ENCODE assay signal across 1 cellular context in the genomic region with DNA sequence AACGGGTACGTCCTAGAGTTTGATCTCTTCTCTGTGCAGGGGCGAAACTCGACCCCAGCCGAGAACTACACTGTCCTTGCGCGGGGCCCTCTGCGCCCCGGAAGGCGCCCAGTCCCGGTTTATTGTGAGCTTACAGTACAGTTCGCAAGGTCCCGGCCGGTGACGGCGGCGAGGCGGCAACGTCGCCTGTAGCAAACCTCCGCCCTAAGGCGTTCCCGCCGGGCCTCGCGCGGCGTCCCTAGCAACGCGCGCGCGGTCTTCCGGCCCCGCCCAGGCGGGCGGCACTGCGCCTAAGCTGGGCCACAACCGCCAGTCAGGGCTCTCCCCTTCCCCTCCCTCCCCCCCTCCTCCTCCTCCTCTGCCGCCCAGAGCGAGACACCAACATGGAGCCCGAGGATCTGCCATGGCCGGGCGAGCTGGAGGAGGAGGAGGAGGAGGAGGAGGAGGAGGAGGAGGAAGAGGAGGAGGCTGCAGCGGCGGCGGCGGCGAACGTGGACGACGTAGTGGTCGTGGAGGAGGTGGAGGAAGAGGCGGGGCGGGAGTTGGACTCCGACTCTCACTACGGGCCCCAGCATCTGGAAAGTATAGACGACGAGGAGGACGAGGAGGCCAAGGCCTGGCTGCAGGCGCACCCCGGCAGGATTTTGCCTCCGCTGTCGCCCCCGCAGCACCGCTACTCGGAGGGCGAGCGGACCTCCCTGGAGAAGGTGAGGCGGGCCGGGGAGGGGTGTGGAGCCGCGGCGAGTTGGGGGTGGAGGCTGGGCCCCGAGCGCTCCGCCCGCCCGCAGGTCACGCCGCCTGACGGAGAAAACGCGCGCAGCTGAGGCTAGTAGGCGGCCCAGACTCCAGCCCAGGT.
TF ChIP-seq lines count a peak whose summit lies in the region.

Gene ALMS1 (plus strand): TSS at position 351 of the 856 bp plus-strand sequence. CDS start 33 bp downstream, at position 384.

TF ChIP-seq in HepG2, 621 proteins besides CTCF, POLR2A, EP300 and RAD21 (continued from another document and continues in another):
- TF ChIP-seq, protein P1, sequence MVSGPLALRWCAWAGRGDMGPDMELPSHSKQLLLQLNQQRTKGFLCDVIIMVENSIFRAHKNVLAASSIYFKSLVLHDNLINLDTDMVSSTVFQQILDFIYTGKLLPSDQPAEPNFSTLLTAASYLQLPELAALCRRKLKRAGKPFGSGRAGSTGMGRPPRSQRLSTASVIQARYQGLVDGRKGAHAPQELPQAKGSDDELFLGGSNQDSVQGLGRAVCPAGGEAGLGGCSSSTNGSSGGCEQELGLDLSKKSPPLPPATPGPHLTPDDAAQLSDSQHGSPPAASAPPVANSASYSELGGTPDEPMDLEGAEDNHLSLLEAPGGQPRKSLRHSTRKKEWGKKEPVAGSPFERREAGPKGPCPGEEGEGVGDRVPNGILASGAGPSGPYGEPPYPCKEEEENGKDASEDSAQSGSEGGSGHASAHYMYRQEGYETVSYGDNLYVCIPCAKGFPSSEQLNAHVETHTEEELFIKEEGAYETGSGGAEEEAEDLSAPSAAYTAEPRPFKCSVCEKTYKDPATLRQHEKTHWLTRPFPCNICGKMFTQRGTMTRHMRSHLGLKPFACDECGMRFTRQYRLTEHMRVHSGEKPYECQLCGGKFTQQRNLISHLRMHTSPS (CRISPR knock-in tag; IDR thresholded peaks at IDR 0.05; ENCODE audit: low read depth), result peak; percentile 63; the same call in 1 of the 2 replicates
- TF ChIP-seq REL (CRISPR knock-in tag; conservative IDR thresholded peaks at IDR 0.05), result 0 out of 2 replicates have a peak, but pooled peaks have one; percentile 12
- TF ChIP-seq ZBTB2 (CRISPR knock-in tag; IDR thresholded peaks at IDR 0.05; ENCODE audit: low read depth), result no peak
- 0 out of 2 replicates have a peak, but pooled peaks have one; percentile 43 for TF ChIP-seq ZBTB21 (CRISPR knock-in tag; IDR thresholded peaks at IDR 0.05)
- peak; percentile 90 for TF ChIP-seq TAF15 (IDR thresholded peaks at IDR 0.05; ENCODE audit: low read depth, low read length, poor library complexity, severe bottlenecking)
- peak; percentile 85 for TF ChIP-seq YY1 (IDR thresholded peaks at IDR 0.05; ENCODE audit: insufficient read depth, insufficient replicate concordance, low read depth, low read length)
- TF ChIP-seq NFYC (CRISPR knock-in tag; IDR thresholded peaks at IDR 0.05), result no peak
- TF ChIP-seq MAFG (CRISPR knock-in tag; IDR thresholded peaks at IDR 0.05), result no peak
- TF ChIP-seq, protein P2, sequence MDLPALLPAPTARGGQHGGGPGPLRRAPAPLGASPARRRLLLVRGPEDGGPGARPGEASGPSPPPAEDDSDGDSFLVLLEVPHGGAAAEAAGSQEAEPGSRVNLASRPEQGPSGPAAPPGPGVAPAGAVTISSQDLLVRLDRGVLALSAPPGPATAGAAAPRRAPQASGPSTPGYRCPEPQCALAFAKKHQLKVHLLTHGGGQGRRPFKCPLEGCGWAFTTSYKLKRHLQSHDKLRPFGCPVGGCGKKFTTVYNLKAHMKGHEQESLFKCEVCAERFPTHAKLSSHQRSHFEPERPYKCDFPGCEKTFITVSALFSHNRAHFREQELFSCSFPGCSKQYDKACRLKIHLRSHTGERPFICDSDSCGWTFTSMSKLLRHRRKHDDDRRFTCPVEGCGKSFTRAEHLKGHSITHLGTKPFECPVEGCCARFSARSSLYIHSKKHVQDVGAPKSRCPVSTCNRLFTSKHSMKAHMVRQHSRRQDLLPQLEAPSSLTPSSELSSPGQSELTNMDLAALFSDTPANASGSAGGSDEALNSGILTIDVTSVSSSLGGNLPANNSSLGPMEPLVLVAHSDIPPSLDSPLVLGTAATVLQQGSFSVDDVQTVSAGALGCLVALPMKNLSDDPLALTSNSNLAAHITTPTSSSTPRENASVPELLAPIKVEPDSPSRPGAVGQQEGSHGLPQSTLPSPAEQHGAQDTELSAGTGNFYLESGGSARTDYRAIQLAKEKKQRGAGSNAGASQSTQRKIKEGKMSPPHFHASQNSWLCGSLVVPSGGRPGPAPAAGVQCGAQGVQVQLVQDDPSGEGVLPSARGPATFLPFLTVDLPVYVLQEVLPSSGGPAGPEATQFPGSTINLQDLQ (CRISPR knock-in tag; IDR thresholded peaks at IDR 0.05), result 0 out of 2 replicates have a peak, but pooled peaks have one; percentile 23
- no peak; the same call in 1 of the 2 replicates for TF ChIP-seq IRF9 (CRISPR knock-in tag; IDR thresholded peaks at IDR 0.05; ENCODE audit: borderline replicate concordance)
- no peak for TF ChIP-seq ZNF282 (IDR thresholded peaks at IDR 0.05; ENCODE audit: partially characterized antibody)
- TF ChIP-seq ZNF296 (CRISPR knock-in tag; conservative IDR thresholded peaks at IDR 0.05), result 0 out of 2 replicates have a peak, but pooled peaks have one; percentile 38
- peak; percentile 80; the same call in 1 of the 2 replicates for TF ChIP-seq ZSCAN29 (CRISPR knock-in tag; conservative IDR thresholded peaks at IDR 0.05)
- TF ChIP-seq, protein P3, sequence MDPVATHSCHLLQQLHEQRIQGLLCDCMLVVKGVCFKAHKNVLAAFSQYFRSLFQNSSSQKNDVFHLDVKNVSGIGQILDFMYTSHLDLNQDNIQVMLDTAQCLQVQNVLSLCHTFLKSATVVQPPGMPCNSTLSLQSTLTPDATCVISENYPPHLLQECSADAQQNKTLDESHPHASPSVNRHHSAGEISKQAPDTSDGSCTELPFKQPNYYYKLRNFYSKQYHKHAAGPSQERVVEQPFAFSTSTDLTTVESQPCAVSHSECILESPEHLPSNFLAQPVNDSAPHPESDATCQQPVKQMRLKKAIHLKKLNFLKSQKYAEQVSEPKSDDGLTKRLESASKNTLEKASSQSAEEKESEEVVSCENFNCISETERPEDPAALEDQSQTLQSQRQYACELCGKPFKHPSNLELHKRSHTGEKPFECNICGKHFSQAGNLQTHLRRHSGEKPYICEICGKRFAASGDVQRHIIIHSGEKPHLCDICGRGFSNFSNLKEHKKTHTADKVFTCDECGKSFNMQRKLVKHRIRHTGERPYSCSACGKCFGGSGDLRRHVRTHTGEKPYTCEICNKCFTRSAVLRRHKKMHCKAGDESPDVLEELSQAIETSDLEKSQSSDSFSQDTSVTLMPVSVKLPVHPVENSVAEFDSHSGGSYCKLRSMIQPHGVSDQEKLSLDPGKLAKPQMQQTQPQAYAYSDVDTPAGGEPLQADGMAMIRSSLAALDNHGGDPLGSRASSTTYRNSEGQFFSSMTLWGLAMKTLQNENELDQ (CRISPR knock-in tag; IDR thresholded peaks at IDR 0.05; ENCODE audit: borderline replicate concordance), result peak; percentile 72
- peak; percentile 58 for TF ChIP-seq ZBTB38 (CRISPR knock-in tag; IDR thresholded peaks at IDR 0.05)
- TF ChIP-seq, protein P4, sequence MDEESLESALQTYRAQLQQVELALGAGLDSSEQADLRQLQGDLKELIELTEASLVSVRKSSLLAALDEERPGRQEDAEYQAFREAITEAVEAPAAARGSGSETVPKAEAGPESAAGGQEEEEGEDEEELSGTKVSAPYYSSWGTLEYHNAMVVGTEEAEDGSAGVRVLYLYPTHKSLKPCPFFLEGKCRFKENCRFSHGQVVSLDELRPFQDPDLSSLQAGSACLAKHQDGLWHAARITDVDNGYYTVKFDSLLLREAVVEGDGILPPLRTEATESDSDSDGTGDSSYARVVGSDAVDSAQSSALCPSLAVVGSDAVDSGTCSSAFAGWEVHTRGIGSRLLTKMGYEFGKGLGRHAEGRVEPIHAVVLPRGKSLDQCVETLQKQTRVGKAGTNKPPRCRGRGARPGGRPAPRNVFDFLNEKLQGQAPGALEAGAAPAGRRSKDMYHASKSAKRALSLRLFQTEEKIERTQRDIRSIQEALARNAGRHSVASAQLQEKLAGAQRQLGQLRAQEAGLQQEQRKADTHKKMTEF (CRISPR knock-in tag; IDR thresholded peaks at IDR 0.05), result peak; percentile 79; the same call in 1 of the 2 replicates
- TF ChIP-seq ZZZ3 (CRISPR knock-in tag; IDR thresholded peaks at IDR 0.05; ENCODE audit: borderline replicate concordance), result peak; percentile 60; the same call in 1 of the 2 replicates
- no peak for TF ChIP-seq SATB2 (CRISPR knock-in tag; IDR thresholded peaks at IDR 0.05)
- TF ChIP-seq MXI1 (IDR thresholded peaks at IDR 0.05; ENCODE audit: borderline replicate concordance, low read depth, low read length), result peak; percentile 96; the same call in 2 of the 3 replicates
- no peak; the same call in 1 of the 2 replicates for TF ChIP-seq ZBTB1 (CRISPR knock-in tag; IDR thresholded peaks at IDR 0.05; ENCODE audit: borderline replicate concordance)
- no peak for TF ChIP-seq ZNF44 (CRISPR knock-in tag; IDR thresholded peaks at IDR 0.05)
- TF ChIP-seq KDM5A (IDR thresholded peaks at IDR 0.05; ENCODE audit: borderline replicate concordance, low read length), result peak; percentile 63; the same call in 1 of the 2 replicates
- TF ChIP-seq ZNF382 (CRISPR knock-in tag; IDR thresholded peaks at IDR 0.05; ENCODE audit: borderline replicate concordance), result no peak
- peak; percentile 90 for TF ChIP-seq MXD3 (CRISPR knock-in tag; IDR thresholded peaks at IDR 0.05)
- TF ChIP-seq CREB3 (CRISPR knock-in tag; IDR thresholded peaks at IDR 0.05), result no peak
- TF ChIP-seq ZNF576 (CRISPR knock-in tag; IDR thresholded peaks at IDR 0.05), result no peak
- peak; percentile 75 for TF ChIP-seq ZMYM4 (CRISPR knock-in tag; IDR thresholded peaks at IDR 0.05)
- peak; percentile 65 for TF ChIP-seq JARID2 (CRISPR knock-in tag; IDR thresholded peaks at IDR 0.05; ENCODE audit: insufficient replicate concordance)
- TF ChIP-seq ZNF790 (CRISPR knock-in tag; IDR thresholded peaks at IDR 0.05; ENCODE audit: borderline replicate concordance), result peak; percentile 63; the same call in 1 of the 2 replicates
- peak; percentile 13; the same call in 1 of the 2 replicates for TF ChIP-seq FOXK2 (IDR thresholded peaks at IDR 0.05)
- TF ChIP-seq KAT2B (IDR thresholded peaks at IDR 0.05; ENCODE audit: borderline replicate concordance, low read depth, low read length), result no peak
- TF ChIP-seq MBNL3 (CRISPR knock-in tag; conservative IDR thresholded peaks at IDR 0.05), result no peak
- TF ChIP-seq HOXD1 (CRISPR knock-in tag; IDR thresholded peaks at IDR 0.05), result no peak
- peak; percentile 51; the same call in 1 of the 2 replicates for TF ChIP-seq SAFB2 (CRISPR knock-in tag; IDR thresholded peaks at IDR 0.05; ENCODE audit: borderline replicate concordance, low read depth)
- TF ChIP-seq, protein P5, sequence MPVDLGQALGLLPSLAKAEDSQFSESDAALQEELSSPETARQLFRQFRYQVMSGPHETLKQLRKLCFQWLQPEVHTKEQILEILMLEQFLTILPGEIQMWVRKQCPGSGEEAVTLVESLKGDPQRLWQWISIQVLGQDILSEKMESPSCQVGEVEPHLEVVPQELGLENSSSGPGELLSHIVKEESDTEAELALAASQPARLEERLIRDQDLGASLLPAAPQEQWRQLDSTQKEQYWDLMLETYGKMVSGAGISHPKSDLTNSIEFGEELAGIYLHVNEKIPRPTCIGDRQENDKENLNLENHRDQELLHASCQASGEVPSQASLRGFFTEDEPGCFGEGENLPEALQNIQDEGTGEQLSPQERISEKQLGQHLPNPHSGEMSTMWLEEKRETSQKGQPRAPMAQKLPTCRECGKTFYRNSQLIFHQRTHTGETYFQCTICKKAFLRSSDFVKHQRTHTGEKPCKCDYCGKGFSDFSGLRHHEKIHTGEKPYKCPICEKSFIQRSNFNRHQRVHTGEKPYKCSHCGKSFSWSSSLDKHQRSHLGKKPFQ (CRISPR knock-in tag; IDR thresholded peaks at IDR 0.05; ENCODE audit: insufficient replicate concordance), result no peak
- no peak; the same call in 1 of the 2 replicates for TF ChIP-seq ZBTB34 (CRISPR knock-in tag; IDR thresholded peaks at IDR 0.05)
- TF ChIP-seq SSRP1 (CRISPR knock-in tag; IDR thresholded peaks at IDR 0.05), result no peak
- TF ChIP-seq ZNF780A (CRISPR knock-in tag; IDR thresholded peaks at IDR 0.05), result no peak
- TF ChIP-seq TCF7 (IDR thresholded peaks at IDR 0.05; ENCODE audit: low read depth), result no peak
